Comparison of ENCODE assay signal across 15 cellular contexts in the genomic region with DNA sequence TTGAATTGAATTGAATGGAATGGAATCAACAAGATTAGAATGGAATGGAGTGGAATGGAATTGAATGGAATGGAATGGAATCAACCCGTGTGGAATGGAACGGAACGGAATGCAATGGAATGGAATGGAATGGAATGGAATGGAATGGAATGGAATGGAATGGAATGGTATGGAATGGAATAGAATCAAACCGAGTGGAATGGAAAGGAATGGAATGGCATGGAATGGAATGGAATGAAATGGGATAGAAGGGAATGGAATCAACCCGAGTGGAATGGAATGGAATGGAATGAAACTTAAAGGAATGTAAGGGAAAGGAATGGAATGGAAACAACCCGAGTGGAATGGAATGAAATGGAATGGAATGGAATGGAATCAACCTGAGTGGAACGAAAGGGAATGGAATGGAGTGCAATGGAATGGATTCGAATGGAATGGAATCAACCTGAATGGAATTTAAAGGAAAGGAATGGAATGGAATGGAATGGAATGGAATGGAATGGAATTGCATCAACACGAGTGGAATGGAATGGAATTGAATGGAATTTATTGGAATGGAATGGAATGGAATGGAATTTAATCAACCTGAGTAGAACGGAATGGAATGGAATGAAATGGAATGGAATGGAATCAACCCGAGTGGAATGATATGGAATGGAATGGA.
DNase-seq lines count a peak whose midpoint lies in the region; ATAC-seq and TF ChIP-seq lines count a peak whose summit lies in the region.
"Had no signal": no experiment of that assay in that cellular context is flagged by ENCODE, and none has a peak within 500 bp of the region (broad histone marks: within the 10 kb centered on the region; RNA-seq: fewer than 3 reads in every experiment).

No MANE protein-coding gene starts in this region.

- CTCF ChIA-PET in naive thymus-derived CD4-positive, alpha-beta T cell (lab: Charles Lee) = no interaction called here

- 59% methylated on average over 11 of the region's 11 CpGs for WGBS in esophagus muscularis mucosa

- no peak for TF ChIP-seq POLR2A in esophagus muscularis mucosa (IDR thresholded peaks at IDR 0.05; ENCODE audit: low read depth)

- intact Hi-C loops in esophagus muscularis mucosa (cut with DNase I) = no loop called here
- intact Hi-C loops in naive thymus-derived CD4-positive, alpha-beta T cell (cut with micrococcal nuclease) = no loop called here

- no peak overlapping the region for H3K4me3 Mint-ChIP-seq in naive thymus-derived CD4-positive, alpha-beta T cell
- H3K4me3 Mint-ChIP-seq: activated naive CD8-positive, alpha-beta T cell had no signal

- DNase-seq in GM12865 (ENCODE audit: low read depth) = peak; percentile 12
- peak; percentile 93 for DNase-seq in esophagus muscularis mucosa (ENCODE audit: extremely low spot score)
- no peak for DNase-seq in naive thymus-derived CD4-positive, alpha-beta T cell
- DNase-seq in kidney glomerular epithelial cell (lab: John Stamatoyannopoulos, UW) = no peak
- no peak for DNase-seq in NCI-H2171 treated with DMSO at 0.1 percent for 48 hours (lab: John Stamatoyannopoulos, UW)
- no peak for DNase-seq in GM20000 (ENCODE audit: low spot score)
- DNase-seq: activated CD4-positive, alpha-beta T cell treated with anti-CD3 and anti-CD28 coated beads for 1 hour; activated CD8-positive, alpha-beta memory T cell treated with anti-CD3 and anti-CD28 coated beads, Interleukin-2, amount 50 U/mL, for 4 hours; DMS 273 treated with DMSO at 0.1 percent for 48 hours; esophagus squamous epithelium; HCEC 1CT; nucleus accumbens had no signal

- H3K9me3 Mint-ChIP-seq in naive thymus-derived CD4-positive, alpha-beta T cell = peaks cover 0 to 47% (median 25%) of the 10 kb centered on the region in 11 donors

- H3K4me1 Mint-ChIP-seq in naive thymus-derived CD4-positive, alpha-beta T cell = peaks cover 0 to 12% (median 0%) of the 10 kb centered on the region in 7 donors

- peaks cover 10 to 34% (median 18%) of the 10 kb centered on the region in 5 donors for H3K36me3 Mint-ChIP-seq in naive thymus-derived CD4-positive, alpha-beta T cell

- H3K27ac ChIP-seq in esophagus muscularis mucosa (replicated peaks in 1 of 4) = no peak overlapping the region
- H3K27ac ChIP-seq in naive thymus-derived CD4-positive, alpha-beta T cell (ENCODE audit: low read depth, low read length) = no peak overlapping the region
- H3K27ac ChIP-seq: esophagus squamous epithelium had no signal

- no peaks in the 10 kb centered on the region for H3K27me3 Mint-ChIP-seq in naive thymus-derived CD4-positive, alpha-beta T cell
- H3K27me3 Mint-ChIP-seq: activated naive CD8-positive, alpha-beta T cell had no signal

- TF ChIP-seq EP300 in esophagus muscularis mucosa (IDR thresholded peaks at IDR 0.05) = no peak

- no peaks in the 10 kb centered on the region for H3K4me1 ChIP-seq in esophagus muscularis mucosa
- no peaks in the 10 kb centered on the region for H3K4me1 ChIP-seq in naive thymus-derived CD4-positive, alpha-beta T cell (ENCODE audit: control insufficient read depth in 2 of 2, insufficient read depth in 2 of 2, low read length in 2 of 2)
- H3K4me1 ChIP-seq: esophagus squamous epithelium had no signal

- no peaks in the 10 kb centered on the region for H3K36me3 ChIP-seq in esophagus muscularis mucosa
- no peaks in the 10 kb centered on the region for H3K36me3 ChIP-seq in naive thymus-derived CD4-positive, alpha-beta T cell (ENCODE audit: control insufficient read depth in 2 of 3, insufficient read depth in 3 of 3, low read length in 3 of 3)
- H3K36me3 ChIP-seq: esophagus squamous epithelium had no signal

- no peaks in the 10 kb centered on the region for H3K27me3 ChIP-seq in esophagus muscularis mucosa
- no peaks in the 10 kb centered on the region for H3K27me3 ChIP-seq in naive thymus-derived CD4-positive, alpha-beta T cell (ENCODE audit: control insufficient read depth in 2 of 2, insufficient read depth in 2 of 2, low read length in 2 of 2)
- H3K27me3 ChIP-seq: esophagus squamous epithelium had no signal

- TF ChIP-seq CTCF in GM12865 (IDR thresholded peaks at IDR 0.05; ENCODE audit: insufficient read depth, low read depth, low read length, missing control alignments) (no peak), esophagus muscularis mucosa (IDR thresholded peaks at IDR 0.05) (no peak), GM20000 (IDR thresholded peaks at IDR 0.05; ENCODE audit: extremely low read depth, missing control alignments) (no peak)

- H3K4me3 ChIP-seq in GM12865 (ENCODE audit: low read depth, low read length) (no peak overlapping the region), esophagus muscularis mucosa (no peak overlapping the region)
- no peak overlapping the region for H3K4me3 ChIP-seq in naive thymus-derived CD4-positive, alpha-beta T cell (ENCODE audit: low read length)
- H3K4me3 ChIP-seq: esophagus squamous epithelium had no signal

- POLR2A ChIA-PET in naive thymus-derived CD4-positive, alpha-beta T cell (lab: Charles Lee) = no interaction called here

- H3K9me3 ChIP-seq in esophagus muscularis mucosa = peaks cover 0 to 25% (median 12%) of the 10 kb centered on the region in 4 donors
- H3K9me3 ChIP-seq in naive thymus-derived CD4-positive, alpha-beta T cell (ENCODE audit: control insufficient read depth in 2 of 3, low read length in 3 of 3) = peaks cover 9 to 18% (median 12%) of the 10 kb centered on the region in 3 experiments

- H3K27ac Mint-ChIP-seq in naive thymus-derived CD4-positive, alpha-beta T cell = no peak overlapping the region
- H3K27ac Mint-ChIP-seq: activated naive CD8-positive, alpha-beta T cell had no signal

- ATAC-seq in HG03457 (IDR thresholded peaks at IDR 0.05; ENCODE audit: unreplicated experiment) (peak; percentile 22), GM19023 (IDR thresholded peaks at IDR 0.05; ENCODE audit: unreplicated experiment) (no peak)
- ATAC-seq in naive thymus-derived CD4-positive, alpha-beta T cell = peak; percentile 44

Comparison
In these comparisons a context has a peak if more than half of its experiments do, and no peak if none do; other contexts are left out.
1. DNase-seq: peak in GM12865 (single experiment) and esophagus muscularis mucosa (single experiment); none in naive thymus-derived CD4-positive, alpha-beta T cell (0 of 9), kidney glomerular epithelial cell (single experiment), NCI-H2171 treated with DMSO at 0.1 percent for 48 hours (single experiment) and GM20000 (single experiment).